9 cellular contexts compared by ENCODE assay signal in genomic region chr6:121430514-121431460, GRCh38. TPM values are rescaled to one million over a fixed set of nuclear protein-coding genes. Genes with fewer than 3 reads are reported as not detected.
A peak's percentile ranks its signal among the peaks of the same experiment; 100 is the strongest.
DNase-seq lines count a peak whose midpoint lies in the region; ATAC-seq, FAIRE-seq and TF ChIP-seq lines count a peak whose summit lies in the region.
"Had no signal": no experiment of that assay in that cellular context is flagged by ENCODE, and none has a peak within 500 bp of the region (broad histone marks: within the 10 kb centered on the region; RNA-seq: fewer than 3 reads in every experiment).

No MANE protein-coding gene starts in this region.

- peak overlapping the region; percentile 50 for H3K4me2 ChIP-seq in parathyroid adenoma (ENCODE audit: low read length)

- no peak for DNase-seq in GM12892 (ENCODE audit: insufficient read length)
- DNase-seq in NCI-H82 treated with DMSO at 0.1 percent for 48 hours (lab: John Stamatoyannopoulos, UW; ENCODE audit: unreplicated experiment) = peak; percentile 17
- no peak for DNase-seq in esophagus squamous epithelium (lab: John Stamatoyannopoulos, UW)
- no peak for DNase-seq in NCI-H1930 (lab: John Stamatoyannopoulos, UW)
- DNase-seq in NK-92 treated with Interleukin-12 subunit alpha and Interleukin-12 subunit beta, amount 100 ng/mL, for 24 hours (lab: John Stamatoyannopoulos, UW) = no peak

- TF ChIP-seq POLR2A in GM12892 (IDR thresholded peaks at IDR 0.05; ENCODE audit: low read depth, low read length) (no peak), esophagus squamous epithelium (IDR thresholded peaks at IDR 0.05) (no peak)

- H3K9ac ChIP-seq in parathyroid adenoma = no peak overlapping the region

- H3K27me3 ChIP-seq in esophagus squamous epithelium (no peaks in the 10 kb centered on the region), parathyroid adenoma (ENCODE audit: control insufficient read depth, insufficient read depth, low read length) (no peaks in the 10 kb centered on the region)

- H3K27ac ChIP-seq in esophagus squamous epithelium (no peak overlapping the region), parathyroid adenoma (peak overlapping the region; percentile 8)

- intact Hi-C loops in esophagus squamous epithelium (cut with DNase I) = loop anchor here (5.0 to 10.0 kb wide), 2 partner anchors 414 to 752 kb away; no protein-coding TSS in a partner anchor

- WGBS in esophagus squamous epithelium, 2 donors = 54 to 56% methylated on average over 10 of the region's 10 CpGs

- no peak overlapping the region for H3K4me3 ChIP-seq in esophagus squamous epithelium
- peak overlapping the region; percentile 34 for H3K4me3 ChIP-seq in parathyroid adenoma (ENCODE audit: low read depth, low read length)
- H3K4me3 ChIP-seq: skin epidermis had no signal

- peak overlapping the region; percentile 24 for H2AFZ ChIP-seq in parathyroid adenoma

- no peaks in the 10 kb centered on the region for H3K79me2 ChIP-seq in parathyroid adenoma

- FAIRE-seq in GM12892 (lab: Jason Lieb, UNC) = peak; percentile 63

- H3K9me3 ChIP-seq in esophagus squamous epithelium (no peaks in the 10 kb centered on the region), parathyroid adenoma (ENCODE audit: control insufficient read depth, low read length) (no peaks in the 10 kb centered on the region)

- TF ChIP-seq CTCF in esophagus squamous epithelium (IDR thresholded peaks at IDR 0.05) (peak in 5 of 6 experiments; percentile 47 to 87 (median 61)), parathyroid adenoma (IDR thresholded peaks at IDR 0.05) (peak; percentile 67)

- no peaks in the 10 kb centered on the region for H3K36me3 ChIP-seq in esophagus squamous epithelium
- H3K36me3 ChIP-seq in parathyroid adenoma (ENCODE audit: control insufficient read depth, insufficient read depth, low read length) = no peaks in the 10 kb centered on the region

- H3K4me1 ChIP-seq in esophagus squamous epithelium (peaks cover 0 to 30% (median 0%) of the 10 kb centered on the region in 3 donors), parathyroid adenoma (no peaks in the 10 kb centered on the region)

- ATAC-seq in GM18517 (IDR thresholded peaks at IDR 0.05; ENCODE audit: unreplicated experiment) (no peak), GM21529 (IDR thresholded peaks at IDR 0.05; ENCODE audit: unreplicated experiment) (no peak)

RNA-seq across cellular contexts. Expression of gene GJA1, which starts 4.7 kb away (rescaled TPM):
- not detected for polyA plus RNA-seq in GM12892 (2012; ENCODE audit: missing spikeins)
- total RNA-seq in esophagus squamous epithelium = 100 to 1,000 TPM in 1 of 4 donors, 10 to 100 TPM in 3; 73.1 to 118 (median 89.4) TPM
